ENCODE assay signal across 16 cellular contexts in the genomic region with DNA sequence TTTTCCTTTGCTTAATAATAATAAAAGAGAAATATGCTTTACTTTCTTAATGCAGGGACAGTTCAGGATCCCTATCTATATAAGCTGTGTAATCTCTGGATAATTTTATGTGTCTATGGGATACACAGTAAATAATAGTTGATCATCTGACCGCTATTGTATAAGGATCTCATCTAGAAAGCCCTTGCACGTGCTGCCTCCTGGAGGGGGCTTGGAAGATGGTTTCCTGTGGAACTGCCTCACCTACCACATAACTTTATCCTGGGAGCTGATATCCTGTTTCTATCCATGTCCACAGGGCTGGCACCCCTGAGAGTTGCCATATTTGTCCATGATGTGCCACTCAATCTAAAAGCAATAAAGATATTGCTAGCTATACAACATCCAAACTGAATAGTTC.
"Had no signal": no experiment of that assay in that cellular context is flagged by ENCODE, and none has a peak within 500 bp of the region (broad histone marks: within the 10 kb centered on the region; RNA-seq: fewer than 3 reads in every experiment).

No MANE protein-coding gene starts in this region.

- H3K36me3 ChIP-seq: spleen, thoracic aorta, upper lobe of left lung had no signal

- H3K4me1 ChIP-seq: spleen, upper lobe of left lung had no signal

- DNase-seq: activated CD4-positive, alpha-beta memory T cell treated with anti-CD3 and anti-CD28 coated beads for 36 hours; activated CD8-positive, alpha-beta memory T cell treated with anti-CD3 and anti-CD28 coated beads, Interleukin-2, amount 10 ng/mL, durations not matched to agents 7 days and 5 days; activated naive CD4-positive, alpha-beta T cell; activated naive CD8-positive, alpha-beta T cell treated with anti-CD3 and anti-CD28 coated beads, Interleukin-2, amount 10 ng/mL, durations not matched to agents 7 days and 5 days; amygdala; dorsolateral prefrontal cortex; kidney glomerular epithelial cell; left ventricle myocardium superior; retina; spleen; stimulated activated naive B cell treated with anti-CD40 and anti-IgM and Interleukin-4, amounts not matched to agents 10 μg/mL and 1 μg/mL and 100 μg/mL, for 72 hours; upper lobe of left lung had no signal

- H3K27me3 ChIP-seq: spleen, upper lobe of left lung had no signal

- FAIRE-seq: frontal cortex, TTC549 had no signal

- H3K4me3 ChIP-seq: dorsolateral prefrontal cortex, spleen, thoracic aorta, upper lobe of left lung had no signal

- H3K27ac ChIP-seq: dorsolateral prefrontal cortex, spleen, thoracic aorta, upper lobe of left lung had no signal

- H3K9me3 ChIP-seq: spleen, thoracic aorta, upper lobe of left lung had no signal

- ATAC-seq: activated CD8-positive, alpha-beta memory T cell treated with anti-CD3 and anti-CD28 coated beads, Interleukin-2, amount 10 ng/mL, durations not matched to agents 7 days and 5 days; activated T-helper 17 cell treated with anti-CD3 and anti-CD28 coated beads, Interleukin-2, amount 50 U/mL, for 72 hours; left ventricle myocardium superior; stimulated activated naive B cell treated with anti-CD40 and anti-IgM and Interleukin-4, amounts not matched to agents 10 μg/mL and 1 μg/mL and 100 μg/mL, for 72 hours had no signal
